9 cellular contexts compared by ENCODE assay signal in the genomic region with DNA sequence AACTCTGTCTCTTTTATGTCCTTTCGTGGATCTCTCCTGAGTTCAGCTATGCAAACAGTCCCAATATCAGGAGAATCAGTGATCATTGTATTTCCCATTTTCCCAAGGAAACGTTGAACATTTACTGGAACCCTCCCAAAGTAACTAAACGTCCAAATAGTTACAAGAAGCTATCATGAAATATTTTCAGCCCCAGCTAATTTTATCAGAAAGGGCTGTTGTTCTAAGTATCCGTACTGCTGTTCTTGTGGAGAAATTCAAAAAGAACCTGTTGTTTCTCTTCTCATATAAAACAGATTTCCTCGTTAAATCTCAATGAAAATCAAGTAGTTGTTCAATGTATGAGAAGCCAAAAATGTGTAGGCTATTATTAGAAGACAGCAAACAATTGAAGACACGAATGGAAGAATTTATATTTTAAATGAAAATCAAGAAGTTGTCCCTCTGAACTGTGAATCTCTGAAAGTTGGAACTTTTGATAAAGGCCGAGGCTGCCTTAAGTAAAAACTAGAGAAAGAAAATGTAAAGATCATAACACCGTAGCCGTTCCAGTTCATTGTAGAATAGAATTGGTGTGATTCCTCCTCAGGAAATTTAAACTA.
DNase-seq lines count a peak whose midpoint lies in the region; ATAC-seq, FAIRE-seq and TF ChIP-seq lines count a peak whose summit lies in the region.
"Had no signal": no experiment of that assay in that cellular context is flagged by ENCODE, and none has a peak within 500 bp of the region (broad histone marks: within the 10 kb centered on the region; RNA-seq: fewer than 3 reads in every experiment).

No MANE protein-coding gene starts in this region.

- POLR2A ChIA-PET in CD8-positive, alpha-beta memory T cell (lab: Charles Lee) = interaction anchor here (0.6 to 8.9 kb wide), 18 partner anchors 7 to 165 kb away, joined by 3 to 426 read pairs (median 93); a partner anchor contains a TSS
- POLR2A ChIA-PET in endothelial cell of umbilical vein (lab: Charles Lee) = interaction anchor here (0.5 to 6.1 kb wide), 7 partner anchors 11 to 1564 kb away, joined by 3 to 122 read pairs (median 6); a partner anchor contains a TSS

- H4K20me1 ChIP-seq in OCI-LY3 (ENCODE audit: insufficient read depth, low read length) (no peaks in the 10 kb centered on the region), endothelial cell of umbilical vein (replicated peaks; ENCODE audit: control insufficient read depth, extremely low read depth, insufficient read depth, low read length) (no peaks in the 10 kb centered on the region)

- 1 to 5% (median 3%) methylated on average over 9 of the region's 9 CpGs for WGBS in ovary, 3 donors

- H3K4me3 ChIP-seq in CD8-positive, alpha-beta memory T cell (ENCODE audit: low read length) = peak overlapping the region; percentile 84
- H3K4me3 ChIP-seq in OCI-LY3 (ENCODE audit: low read length) = peak overlapping the region; percentile 95
- H3K4me3 ChIP-seq in endothelial cell of umbilical vein (replicated peaks in 1 of 3; ENCODE audit: insufficient read depth in 1 of 3, low read depth in 1 of 3, low read length in 3 of 3) = peak overlapping the region in 2 of 3 experiments; percentile 11 to 98
- peak overlapping the region; percentile 55 for H3K4me3 ChIP-seq in ovary

- H3K27ac ChIP-seq in CD8-positive, alpha-beta memory T cell (ENCODE audit: low read depth, low read length) = peak overlapping the region; percentile 95
- H3K27ac ChIP-seq in OCI-LY3 (ENCODE audit: low read length) (peak overlapping the region; percentile 100), endothelial cell of umbilical vein (ENCODE audit: insufficient read depth, low read depth, low read length) (peak overlapping the region; percentile 94), ovary (peak overlapping the region; percentile 46 to 82)

- no peaks in the 10 kb centered on the region for H3K36me3 ChIP-seq in CD8-positive, alpha-beta memory T cell (ENCODE audit: insufficient read depth, low read length)
- peaks cover 4% of the 10 kb centered on the region for H3K36me3 ChIP-seq in OCI-LY3 (replicated peaks; ENCODE audit: low read depth, low read length)
- no peaks in the 10 kb centered on the region for H3K36me3 ChIP-seq in endothelial cell of umbilical vein (ENCODE audit: control insufficient read depth in 2 of 2, extremely low read depth in 1 of 2, insufficient read depth in 2 of 2, low read length in 2 of 2)
- H3K36me3 ChIP-seq in ovary = no peaks in the 10 kb centered on the region

- H3K36me3 Mint-ChIP-seq in CD8-positive, alpha-beta memory T cell = peaks cover 0 to 26% (median 0%) of the 10 kb centered on the region in 3 donors

- no peaks in the 10 kb centered on the region for H3K27me3 ChIP-seq in CD8-positive, alpha-beta memory T cell (ENCODE audit: insufficient read depth, low read length, poor library complexity, severe bottlenecking)
- H3K27me3 ChIP-seq in OCI-LY3 (ENCODE audit: low read depth, low read length) = no peaks in the 10 kb centered on the region
- H3K27me3 ChIP-seq in endothelial cell of umbilical vein (ENCODE audit: control insufficient read depth in 2 of 2, insufficient read depth in 2 of 2, low read length in 2 of 2) = no peaks in the 10 kb centered on the region
- H3K27me3 ChIP-seq in ovary = no peaks in the 10 kb centered on the region

- no peaks in the 10 kb centered on the region for H3K9me3 ChIP-seq in CD8-positive, alpha-beta memory T cell (ENCODE audit: low read length)
- peaks cover 3% of the 10 kb centered on the region; the same call in 1 of the 2 replicates for H3K9me3 ChIP-seq in OCI-LY3 (ENCODE audit: insufficient read depth, low read length)
- H3K9me3 ChIP-seq in endothelial cell of umbilical vein (replicated peaks; ENCODE audit: control insufficient read depth, insufficient read depth, low read length) = no peaks in the 10 kb centered on the region
- H3K9me3 ChIP-seq in ovary = no peaks in the 10 kb centered on the region

- H3K4me1 Mint-ChIP-seq in CD8-positive, alpha-beta memory T cell = peaks cover 27 to 55% (median 47%) of the 10 kb centered on the region in 3 donors

- DNase-seq in CD8-positive, alpha-beta memory T cell = no peak
- DNase-seq in endothelial cell of umbilical vein (ENCODE audit: low read depth, low spot score) (peak; percentile 63), ovary (no peak), GOT3 (lab: John Stamatoyannopoulos, UW) (no peak), NCI-H1436 (lab: John Stamatoyannopoulos, UW) (no peak), SHP77 treated with DMSO at 0.1 percent for 48 hours (lab: John Stamatoyannopoulos, UW) (no peak)
- DNase-seq: SW 1271 had no signal

- peak overlapping the region; percentile 95 to 99 (median 96) for H3K4me3 Mint-ChIP-seq in CD8-positive, alpha-beta memory T cell

- peak overlapping the region; percentile 96 to 100 (median 99) for H3K27ac Mint-ChIP-seq in CD8-positive, alpha-beta memory T cell

- intact Hi-C loops in endothelial cell of umbilical vein (cut with micrococcal nuclease) = loop anchor here (5.0 kb wide), 1 partner anchor 1617 kb away; a partner anchor contains a TSS
- intact Hi-C loops in ovary (cut with DNase I) = loop anchor here in 2 of 4 donors (5.0 to 10.0 kb wide), 3 partner anchors 38 to 170 kb away; a partner anchor contains a TSS

- H3K9me3 Mint-ChIP-seq in CD8-positive, alpha-beta memory T cell = no peaks in the 10 kb centered on the region

- BruUV-seq in endothelial cell of umbilical vein (replicated peaks; lab: Mats Ljungman, UMichigan) = no TSS peak

- H3K9me1 ChIP-seq in endothelial cell of umbilical vein (replicated peaks; ENCODE audit: control insufficient read depth, extremely low read depth, insufficient read depth, low read length) = no peaks in the 10 kb centered on the region

- CTCF ChIA-PET in CD8-positive, alpha-beta memory T cell (lab: Charles Lee) = interaction anchor here (4.9 to 7.9 kb wide), 8 partner anchors 6 to 78 kb away, joined by 25 to 114 read pairs (median 60); a partner anchor contains a TSS
- CTCF ChIA-PET in endothelial cell of umbilical vein (lab: Charles Lee) = interaction anchor here (1.1 to 3.3 kb wide), 3 partner anchors 11 to 71 kb away, joined by 3 to 13 read pairs (median 4); a partner anchor contains a TSS

- H3K4me1 ChIP-seq in CD8-positive, alpha-beta memory T cell (ENCODE audit: insufficient read depth, low read length) = peaks cover 14% of the 10 kb centered on the region
- peaks cover 13% of the 10 kb centered on the region for H3K4me1 ChIP-seq in OCI-LY3 (ENCODE audit: low read length)
- H3K4me1 ChIP-seq in endothelial cell of umbilical vein (ENCODE audit: control insufficient read depth, extremely low read depth, insufficient read depth, low read length) = peaks cover 12% of the 10 kb centered on the region
- H3K4me1 ChIP-seq in ovary (ENCODE audit: insufficient read depth) = no peaks in the 10 kb centered on the region

- H3K4me2 ChIP-seq in OCI-LY3 (ENCODE audit: low read length) (peak overlapping the region; percentile 75), endothelial cell of umbilical vein (ENCODE audit: insufficient read depth, low read length) (peak overlapping the region; percentile 70)

- peaks cover 8% of the 10 kb centered on the region for H3K79me2 ChIP-seq in OCI-LY3 (ENCODE audit: low read length)
- no peaks in the 10 kb centered on the region for H3K79me2 ChIP-seq in endothelial cell of umbilical vein (ENCODE audit: control insufficient read depth, insufficient read depth, low read length)

- no peak for TF ChIP-seq EP300 in ovary (IDR thresholded peaks at IDR 0.05)

- ATAC-seq in HG03095 (IDR thresholded peaks at IDR 0.05; ENCODE audit: unreplicated experiment) = no peak

- dilution Hi-C loops in endothelial cell of umbilical vein (cut with MboI; ENCODE audit: extremely low pct_ligation_motif_present, low sequenced_read_pairs) = no loop called here

- TF ChIP-seq POLR2A in endothelial cell of umbilical vein (IDR thresholded peaks at IDR 0.05; ENCODE audit: low read depth, low read length) = no peak
- no peak for TF ChIP-seq POLR2A in ovary (IDR thresholded peaks at IDR 0.05)

- FAIRE-seq in endothelial cell of umbilical vein (lab: Jason Lieb, UNC) = no peak

- H3K9ac ChIP-seq in OCI-LY3 (ENCODE audit: low read length) (peak overlapping the region; percentile 94), endothelial cell of umbilical vein (replicated peaks; ENCODE audit: extremely low read depth, insufficient read depth, low read length) (peak overlapping the region; percentile 99)

- H2AFZ ChIP-seq in OCI-LY3 (ENCODE audit: low read depth, low read length) = no peak overlapping the region
- peak overlapping the region; percentile 5 for H2AFZ ChIP-seq in endothelial cell of umbilical vein (ENCODE audit: low read depth, low read length)

- peaks cover 0 to 4% of the 10 kb centered on the region in 2 donors for H3K27me3 Mint-ChIP-seq in CD8-positive, alpha-beta memory T cell

- TF ChIP-seq CTCF in OCI-LY3 (IDR thresholded peaks at IDR 0.05; ENCODE audit: low read depth, low read length) (no peak), endothelial cell of umbilical vein (IDR thresholded peaks at IDR 0.05; ENCODE audit: extremely low read depth in 1 of 2, insufficient read depth in 1 of 2, low read depth in 1 of 2, low read length in 2 of 2) (no peak), ovary (IDR thresholded peaks at IDR 0.05) (no peak)

TF ChIP-seq in endothelial cell of umbilical vein, 7 proteins besides CTCF, POLR2A, EP300 and RAD21:
- TF ChIP-seq FOS (IDR thresholded peaks at IDR 0.05; ENCODE audit: borderline replicate concordance, insufficient read depth, low read length) (no peak), MYC (IDR thresholded peaks at IDR 0.05; ENCODE audit: low read depth, low read length) (no peak), POLR2AphosphoS5 (IDR thresholded peaks at IDR 0.05; ENCODE audit: insufficient read depth, low read depth, low read length) (no peak), EZH2 (IDR thresholded peaks at IDR 0.05; ENCODE audit: borderline replicate concordance, low read depth, low read length, severe bottlenecking) (no peak), JUN (IDR thresholded peaks at IDR 0.05; ENCODE audit: borderline replicate concordance, insufficient read depth, insufficient read length, low read depth) (no peak), GATA2 (IDR thresholded peaks at IDR 0.05; ENCODE audit: insufficient read depth, insufficient read length, low read depth, low read length) (no peak)
- TF ChIP-seq, protein P1, sequence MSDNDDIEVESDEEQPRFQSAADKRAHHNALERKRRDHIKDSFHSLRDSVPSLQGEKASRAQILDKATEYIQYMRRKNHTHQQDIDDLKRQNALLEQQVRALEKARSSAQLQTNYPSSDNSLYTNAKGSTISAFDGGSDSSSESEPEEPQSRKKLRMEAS (IDR thresholded peaks at IDR 0.05; ENCODE audit: insufficient read depth, insufficient read length) = no peak
